Comparison of ENCODE assay signal across 8 cellular contexts in the genomic region with DNA sequence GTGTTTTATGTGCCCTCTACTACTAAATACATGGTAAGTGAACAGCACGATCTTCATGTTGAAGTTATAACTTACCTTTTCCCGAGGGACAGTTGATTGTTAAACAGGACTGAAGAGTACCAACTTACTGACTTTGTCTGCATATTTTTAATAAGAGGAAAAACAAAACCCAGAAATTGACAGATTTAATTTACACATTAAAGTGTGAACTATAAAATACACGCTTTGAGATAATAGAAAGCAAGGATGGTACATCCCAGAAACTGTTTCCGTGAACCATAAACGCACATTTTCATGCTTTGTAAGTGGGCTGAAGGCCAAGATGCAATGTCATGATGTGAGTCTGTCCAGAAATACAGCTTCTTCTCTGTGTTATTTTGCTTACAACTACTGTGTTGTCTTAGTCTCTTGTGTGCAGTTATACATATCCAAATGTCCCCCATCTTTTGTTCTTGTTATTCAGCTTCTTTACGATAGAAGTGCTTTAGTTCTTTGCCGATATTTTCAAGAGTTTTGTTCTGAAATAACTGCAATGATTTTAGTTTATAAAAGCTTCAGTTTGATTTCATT.
DNase-seq lines count a peak whose midpoint lies in the region; ATAC-seq, FAIRE-seq and TF ChIP-seq lines count a peak whose summit lies in the region.

No MANE protein-coding gene starts in this region.

- no peak overlapping the region for H3K4me3 Mint-ChIP-seq in activated T-helper 17 cell treated with anti-CD3 and anti-CD28 coated beads, Interleukin-2, amount 50 U/mL, for 72 hours

- no peaks in the 10 kb centered on the region for H3K9me3 ChIP-seq in mesodermal cell (ENCODE audit: control insufficient read depth, low read length)

- no peak for TF ChIP-seq CTCF in D721Med (IDR thresholded peaks at IDR 0.05; ENCODE audit: insufficient read depth, missing control alignments)

- H3K9me3 Mint-ChIP-seq in activated T-helper 17 cell treated with anti-CD3 and anti-CD28 coated beads, Interleukin-2, amount 50 U/mL, for 72 hours, result no peaks in the 10 kb centered on the region

- no peaks in the 10 kb centered on the region for H3K27me3 Mint-ChIP-seq in activated T-helper 17 cell treated with anti-CD3 and anti-CD28 coated beads, Interleukin-2, amount 50 U/mL, for 72 hours

- H3K4me1 Mint-ChIP-seq in activated T-helper 17 cell treated with anti-CD3 and anti-CD28 coated beads, Interleukin-2, amount 50 U/mL, for 72 hours, result peaks cover 16% of the 10 kb centered on the region

- peak; percentile 89 for FAIRE-seq in D721Med (lab: Jason Lieb, UNC)

- H3K4me3 ChIP-seq in mesodermal cell (ENCODE audit: extremely low read depth, insufficient read depth, low read length, poor library complexity, severe bottlenecking), result no peak overlapping the region

- DNase-seq in D721Med (ENCODE audit: insufficient read length, low spot score) (no peak), HT-29 (ENCODE audit: low spot score) (peak; percentile 21), activated gamma-delta T cell treated with Interleukin-2 at 50 U/mL for 16 hours (no peak), A172 (ENCODE audit: low spot score) (no peak)

- no peak for ATAC-seq in activated T-helper 17 cell treated with anti-CD3 and anti-CD28 coated beads, Interleukin-2, amount 50 U/mL, for 72 hours (replicated peaks)
- ATAC-seq in GM18909 (IDR thresholded peaks at IDR 0.05; ENCODE audit: poor library complexity, unreplicated experiment) (no peak), HG03378 (IDR thresholded peaks at IDR 0.05; ENCODE audit: unreplicated experiment) (no peak)

- peaks cover 54% of the 10 kb centered on the region for H3K36me3 Mint-ChIP-seq in activated T-helper 17 cell treated with anti-CD3 and anti-CD28 coated beads, Interleukin-2, amount 50 U/mL, for 72 hours (ENCODE audit: low read depth)

- H3K27ac ChIP-seq in mesodermal cell (ENCODE audit: low read depth, low read length, severe bottlenecking), result peak overlapping the region; percentile 54

- peaks cover 5% of the 10 kb centered on the region for H3K36me3 ChIP-seq in mesodermal cell (ENCODE audit: control insufficient read depth, insufficient read depth, low read length)

- peaks cover 26% of the 10 kb centered on the region for H3K4me1 ChIP-seq in mesodermal cell (ENCODE audit: control insufficient read depth, insufficient read depth, low read length, poor library complexity, severe bottlenecking)

- H3K27ac Mint-ChIP-seq in activated T-helper 17 cell treated with anti-CD3 and anti-CD28 coated beads, Interleukin-2, amount 50 U/mL, for 72 hours, result peak overlapping the region; percentile 21

- 97% methylated on average over 3 to 6 of the region's 7 CpGs for WGBS in mesodermal cell (ENCODE audit: insufficient coverage in 2 of 2), 2 experiments
